10 cellular contexts compared by ENCODE assay signal in genomic region chr5:88761269-88761880, GRCh38.
DNase-seq lines count a peak whose midpoint lies in the region; ATAC-seq and TF ChIP-seq lines count a peak whose summit lies in the region.
"Had no signal": no experiment of that assay in that cellular context is flagged by ENCODE, and none has a peak within 500 bp of the region (broad histone marks: within the 10 kb centered on the region; RNA-seq: fewer than 3 reads in every experiment).

No MANE protein-coding gene starts in this region.

- DNase-seq in brain microvascular endothelial cell (peak; percentile 6), psoas muscle (no peak), GOT3 (lab: John Stamatoyannopoulos, UW) (no peak), COLO829 (ENCODE audit: low spot score) (no peak), RKO (ENCODE audit: low spot score) (no peak)
- no peak for DNase-seq in activated CD4-positive, alpha-beta T cell treated with anti-CD3 and anti-CD28 coated beads, Interleukin-2, amount 50 U/mL, for 4 hours
- DNase-seq: dermis blood vessel endothelial cell had no signal

- H3K4me3 ChIP-seq in brain microvascular endothelial cell (ENCODE audit: low read depth, low read length) (no peak overlapping the region), psoas muscle (no peak overlapping the region)

- H3K27ac ChIP-seq in brain microvascular endothelial cell (no peak overlapping the region), psoas muscle (peak overlapping the region; percentile 75)
- H3K27ac ChIP-seq: HL-60 had no signal

- H3K27me3 ChIP-seq in brain microvascular endothelial cell (replicated peaks), result no peaks in the 10 kb centered on the region
- H3K27me3 ChIP-seq in psoas muscle (ENCODE audit: insufficient read depth in 3 of 3, low read length in 2 of 3), result no peaks in the 10 kb centered on the region

- in situ Hi-C loops in brain microvascular endothelial cell (cut with HindIII; ENCODE audit: low pct_ligation_motif_present, low sequenced_read_pairs), result no loop called here

- peak; percentile 57 for ATAC-seq in GM18861 (IDR thresholded peaks at IDR 0.05; ENCODE audit: unreplicated experiment)
- peak; percentile 48 for ATAC-seq in HG03064 (IDR thresholded peaks at IDR 0.05; ENCODE audit: low read depth, unreplicated experiment)
- peak in 3 of 4 donors; percentile 23 to 35 (median 29) for ATAC-seq in psoas muscle

- 57 to 67% (median 58%) methylated on average over 9 of the region's 9 CpGs for WGBS in psoas muscle, 3 donors

- no peaks in the 10 kb centered on the region for H3K9me3 ChIP-seq in psoas muscle

- H3K36me3 ChIP-seq in brain microvascular endothelial cell (replicated peaks) (no peaks in the 10 kb centered on the region), psoas muscle (ENCODE audit: insufficient read depth in 1 of 2, low read depth in 1 of 2) (peaks cover 4 to 58% of the 10 kb centered on the region in 2 donors)

- H3K4me1 ChIP-seq in psoas muscle, result peaks cover 30% of the 10 kb centered on the region

- no peak for TF ChIP-seq CTCF in brain microvascular endothelial cell (IDR thresholded peaks at IDR 0.05; ENCODE audit: low read depth, low read length, missing control alignments)
- TF ChIP-seq CTCF in psoas muscle (IDR thresholded peaks at IDR 0.05), result no peak

- intact Hi-C loops in psoas muscle (cut with DNase I), result no loop called here
